Comparison of ENCODE assay signal across 30 cellular contexts in the genomic region with DNA sequence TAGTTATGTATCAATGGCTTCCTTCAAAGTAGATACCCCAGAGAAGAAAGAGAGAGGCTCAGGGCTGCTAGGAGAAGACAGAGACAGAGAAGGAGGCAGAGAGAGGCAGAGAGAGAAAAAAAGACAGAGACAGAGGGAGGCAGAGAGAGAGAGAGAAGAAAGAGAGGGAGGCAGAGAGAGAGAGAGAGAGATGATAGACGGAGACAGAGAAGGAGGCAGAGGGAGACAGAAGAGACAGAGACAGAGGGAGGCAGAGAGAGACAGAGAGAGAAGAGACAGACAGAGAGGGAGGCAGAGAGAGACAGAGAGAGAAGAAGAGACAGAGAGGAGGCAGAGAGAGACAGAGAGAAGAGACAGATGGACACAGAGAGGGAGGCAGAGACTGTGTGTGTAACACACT.
"Had no signal": no experiment of that assay in that cellular context is flagged by ENCODE, and none has a peak within 500 bp of the region (broad histone marks: within the 10 kb centered on the region; RNA-seq: fewer than 3 reads in every experiment).

No MANE protein-coding gene starts in this region.

- H3K9me2 ChIP-seq: SK-N-SH had no signal

- H3K9me3 Mint-ChIP-seq: activated CD4-positive, alpha-beta T cell treated with anti-CD3 and anti-CD28 coated beads, Interleukin-2, amount 10 ng/mL, durations not matched to agents 24 days and 14 days; activated CD8-positive, alpha-beta T cell treated with anti-CD3 and anti-CD28 coated beads for 36 hours; activated naive CD4-positive, alpha-beta T cell treated with anti-CD3 and anti-CD28 coated beads, Interleukin-2, amount 50 U/mL, for 24 hours; activated T-cell treated with anti-CD3 and anti-CD28 coated beads, Interleukin-2, amount 50 U/mL, for 72 hours; activated T-helper 2 cell treated with anti-CD3 and anti-CD28 coated beads, Interferon-gamma antibody, Interleukin-2, Interleukin-4, amounts not matched to agents 10 μg/mL and 5 μg/mL and 100 μg/mL, durations not matched to agents 14 hours and 24 hours and 36 hours; T-cell had no signal

- H3K9me3 ChIP-seq: adrenal gland, body of pancreas, Peyer's patch, SJSA1, SK-N-SH had no signal

- H3K27ac Mint-ChIP-seq: activated CD4-positive, alpha-beta T cell treated with anti-CD3 and anti-CD28 coated beads, Interleukin-2, amount 10 ng/mL, durations not matched to agents 24 days and 14 days; activated CD8-positive, alpha-beta T cell treated with anti-CD3 and anti-CD28 coated beads for 36 hours; activated naive CD4-positive, alpha-beta T cell treated with anti-CD3 and anti-CD28 coated beads, Interleukin-2, amount 50 U/mL, for 24 hours; activated T-cell treated with anti-CD3 and anti-CD28 coated beads, Interleukin-2, amount 50 U/mL, for 72 hours; activated T-helper 2 cell treated with anti-CD3 and anti-CD28 coated beads, Interferon-gamma antibody, Interleukin-2, Interleukin-4, amounts not matched to agents 10 μg/mL and 5 μg/mL and 100 μg/mL, durations not matched to agents 14 hours and 24 hours and 36 hours; T-cell had no signal

- H3K36me3 ChIP-seq: adrenal gland, breast epithelium, Peyer's patch, SJSA1 had no signal

- ATAC-seq: activated CD8-positive, alpha-beta T cell treated with anti-CD3 and anti-CD28 coated beads for 36 hours; activated T-cell treated with anti-CD3 and anti-CD28 coated beads, Interleukin-2, amount 50 U/mL, for 72 hours; body of pancreas; PC-3; T-cell had no signal

- H3K36me3 Mint-ChIP-seq: activated naive CD4-positive, alpha-beta T cell treated with anti-CD3 and anti-CD28 coated beads, Interleukin-2, amount 50 U/mL, for 24 hours; T-cell had no signal

- H3K4me1 Mint-ChIP-seq: activated naive CD4-positive, alpha-beta T cell treated with anti-CD3 and anti-CD28 coated beads, Interleukin-2, amount 50 U/mL, for 24 hours; T-cell had no signal

- H3K4me3 ChIP-seq: adrenal gland, body of pancreas, breast epithelium, Peyer's patch, SJSA1 had no signal

- DNase-seq: activated CD4-positive, alpha-beta T cell treated with anti-CD3 and anti-CD28 coated beads, Interleukin-2, amount 10 ng/mL, durations not matched to agents 24 days and 14 days; activated CD4-positive, alpha-beta T cell treated with anti-CD3 and anti-CD28 coated beads, Interleukin-2, amount 50 U/mL, for 4 hours; activated CD8-positive, alpha-beta T cell treated with anti-CD3 and anti-CD28 coated beads for 36 hours; activated gamma-delta T cell; activated naive CD4-positive, alpha-beta T cell treated with Interleukin-2 at 50 U/mL for 16 hours; activated T-cell treated with anti-CD3 and anti-CD28 coated beads, Interleukin-2, amount 50 U/mL, for 72 hours; cerebellar nuclear complex; NCI-H1105 treated with DMSO at 0.1 percent for 48 hours; NCI-H1436 treated with DMSO at 0.1 percent for 48 hours; NCI-H1694 treated with DMSO at 0.1 percent for 48 hours; NCI-H2029 treated with DMSO at 0.1 percent for 48 hours; NCI-H2107; NCI-H2171; NCI-H510A; NCI-H526; NCI-H748 treated with DMSO at 0.1 percent for 48 hours; NK-92 treated with Interleukin-12 subunit alpha and Interleukin-12 subunit beta, amount 100 ng/mL, for 24 hours; PC-3; SHP77 treated with DMSO at 0.1 percent for 48 hours; SK-N-SH had no signal

- H3K4me1 ChIP-seq: adrenal gland, body of pancreas, breast epithelium, Peyer's patch, SJSA1 had no signal

- H3K9ac ChIP-seq: SK-N-SH had no signal

- H3K27me3 ChIP-seq: adrenal gland, body of pancreas, Peyer's patch, SJSA1 had no signal

- H3K4me3 Mint-ChIP-seq: activated CD4-positive, alpha-beta T cell treated with anti-CD3 and anti-CD28 coated beads, Interleukin-2, amount 10 ng/mL, durations not matched to agents 24 days and 14 days; activated CD8-positive, alpha-beta T cell treated with anti-CD3 and anti-CD28 coated beads for 36 hours; activated naive CD4-positive, alpha-beta T cell treated with anti-CD3 and anti-CD28 coated beads, Interleukin-2, amount 50 U/mL, for 24 hours; activated T-cell treated with anti-CD3 and anti-CD28 coated beads, Interleukin-2, amount 50 U/mL, for 72 hours; T-cell had no signal

- H3K4me2 ChIP-seq: SK-N-SH had no signal

- FAIRE-seq: astrocyte, TTC549 had no signal

- H3K27ac ChIP-seq: adrenal gland, body of pancreas, breast epithelium, Peyer's patch, SJSA1 had no signal
